ENCODE assay signal across 20 cellular contexts in the genomic region with DNA sequence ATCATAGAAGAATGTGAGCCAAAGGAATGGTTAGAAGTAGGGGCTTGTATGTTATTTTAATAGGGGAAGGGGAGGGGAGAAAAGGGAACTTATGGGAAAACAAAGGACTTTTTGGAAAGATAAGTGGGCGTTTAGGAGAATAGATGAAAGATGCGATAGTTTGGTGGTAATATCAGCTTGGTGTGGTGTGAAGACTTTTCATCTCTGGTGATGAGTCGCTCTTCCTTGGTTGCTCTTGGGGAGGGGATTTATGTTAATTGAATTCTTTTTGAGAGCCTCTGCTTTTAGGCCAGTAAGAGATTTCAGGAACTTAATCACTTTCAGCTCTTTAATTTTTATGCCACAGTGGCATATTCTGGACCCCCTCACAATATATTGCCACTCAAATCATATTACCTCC. TPM values are rescaled to one million over a fixed set of nuclear protein-coding genes. Genes with fewer than 3 reads are reported as not detected.
DNase-seq lines count a peak whose midpoint lies in the region; ATAC-seq lines count a peak whose summit lies in the region.
"Had no signal": no experiment of that assay in that cellular context is flagged by ENCODE, and none has a peak within 500 bp of the region (broad histone marks: within the 10 kb centered on the region; RNA-seq: fewer than 3 reads in every experiment).

No MANE protein-coding gene starts in this region.

- POLR2A ChIA-PET in T-cell (lab: Charles Lee), result interaction anchor here (0.6 to 4.9 kb wide), 11 partner anchors 8 to 230 kb away, joined by 3 to 25 read pairs (median 4); no protein-coding TSS in a partner anchor

- peaks cover 18% of the 10 kb centered on the region for H3K36me3 Mint-ChIP-seq in activated T-cell treated with anti-CD3 and anti-CD28 coated beads, Interleukin-2, amount 50 U/mL, for 4 hours (ENCODE audit: insufficient read depth)
- H3K36me3 Mint-ChIP-seq in T-cell, result peaks cover 14% of the 10 kb centered on the region
- H3K36me3 Mint-ChIP-seq in dendritic cell treated with granulocyte-macrophage colony-stimulating factor and Interleukin-4, amounts not matched to agents 40 ng/mL and 50 ng/mL, for 4 days (ENCODE audit: low read depth), result peaks cover 6% of the 10 kb centered on the region
- H3K36me3 Mint-ChIP-seq in stimulated activated naive CD8-positive, alpha-beta T cell treated with anti-CD3 and anti-CD28 coated beads, Interleukin-15, Interleukin-2, amounts not matched to agents 100 ng/mL and 50 ng/mL, for 24 hours (ENCODE audit: low read depth), result peaks cover 27% of the 10 kb centered on the region

- DNase-seq in activated T-cell treated with anti-CD3 and anti-CD28 coated beads, Interleukin-2, amount 50 U/mL, for 4 hours, result no peak
- DNase-seq in activated T-cell treated with anti-CD3 and anti-CD28 coated beads, Interleukin-2, amount 50 U/mL, for 48 hours, result no peak
- no peak for DNase-seq in T-cell
- no peak for DNase-seq in nucleus accumbens (lab: John Stamatoyannopoulos, UW)
- no peak for DNase-seq in putamen (ENCODE audit: low spot score)
- DNase-seq: activated CD8-positive, alpha-beta memory T cell treated with anti-CD3 and anti-CD28 coated beads for 24 hours; Caco-2; left colon; NCI-H1436 treated with DMSO at 0.1 percent for 48 hours; NCI-H2171; NCI-H69; occipital lobe; PC-3; stomach; upper lobe of left lung had no signal

- peaks cover 90% of the 10 kb centered on the region for H3K4me1 Mint-ChIP-seq in activated T-cell treated with anti-CD3 and anti-CD28 coated beads, Interleukin-2, amount 50 U/mL, for 4 hours (ENCODE audit: low read depth)
- H3K4me1 Mint-ChIP-seq in T-cell, result peaks cover 89 to 92% (median 90%) of the 10 kb centered on the region in 3 donors
- H3K4me1 Mint-ChIP-seq in dendritic cell treated with granulocyte-macrophage colony-stimulating factor and Interleukin-4, amounts not matched to agents 40 ng/mL and 50 ng/mL, for 4 days (ENCODE audit: low read depth), result peaks cover 65% of the 10 kb centered on the region
- H3K4me1 Mint-ChIP-seq in stimulated activated naive CD8-positive, alpha-beta T cell treated with anti-CD3 and anti-CD28 coated beads, Interleukin-15, Interleukin-2, amounts not matched to agents 100 ng/mL and 50 ng/mL, for 24 hours (ENCODE audit: low read depth), result peaks cover 93% of the 10 kb centered on the region

- no peaks in the 10 kb centered on the region for H3K27me3 Mint-ChIP-seq in activated T-cell treated with anti-CD3 and anti-CD28 coated beads, Interleukin-2, amount 50 U/mL, for 4 hours (ENCODE audit: low read depth)
- H3K27me3 Mint-ChIP-seq in T-cell, result no peaks in the 10 kb centered on the region
- no peaks in the 10 kb centered on the region for H3K27me3 Mint-ChIP-seq in dendritic cell treated with granulocyte-macrophage colony-stimulating factor and Interleukin-4, amounts not matched to agents 40 ng/mL and 50 ng/mL, for 4 days
- H3K27me3 Mint-ChIP-seq in stimulated activated naive CD8-positive, alpha-beta T cell treated with anti-CD3 and anti-CD28 coated beads, Interleukin-15, Interleukin-2, amounts not matched to agents 100 ng/mL and 50 ng/mL, for 24 hours, result no peaks in the 10 kb centered on the region

- H3K27ac Mint-ChIP-seq in T-cell, result peak overlapping the region; percentile 90 to 92
- H3K27ac Mint-ChIP-seq in dendritic cell treated with granulocyte-macrophage colony-stimulating factor and Interleukin-4, amounts not matched to agents 40 ng/mL and 50 ng/mL, for 4 days, result peak overlapping the region; percentile 51
- peak overlapping the region; percentile 93 for H3K27ac Mint-ChIP-seq in stimulated activated naive CD8-positive, alpha-beta T cell treated with anti-CD3 and anti-CD28 coated beads, Interleukin-15, Interleukin-2, amounts not matched to agents 100 ng/mL and 50 ng/mL, for 24 hours

- peak overlapping the region; percentile 66 for H3K4me3 Mint-ChIP-seq in activated T-cell treated with anti-CD3 and anti-CD28 coated beads, Interleukin-2, amount 50 U/mL, for 4 hours
- H3K4me3 Mint-ChIP-seq in T-cell, result peak overlapping the region; percentile 69 to 83 (median 72)
- H3K4me3 Mint-ChIP-seq in dendritic cell treated with granulocyte-macrophage colony-stimulating factor and Interleukin-4, amounts not matched to agents 40 ng/mL and 50 ng/mL, for 4 days, result no peak overlapping the region
- H3K4me3 Mint-ChIP-seq in stimulated activated naive CD8-positive, alpha-beta T cell treated with anti-CD3 and anti-CD28 coated beads, Interleukin-15, Interleukin-2, amounts not matched to agents 100 ng/mL and 50 ng/mL, for 24 hours, result peak overlapping the region; percentile 66

- ATAC-seq in activated T-cell treated with anti-CD3 and anti-CD28 coated beads, Interleukin-2, amount 50 U/mL, for 4 hours, result peak; percentile 25 to 42
- ATAC-seq in T-cell (replicated peaks in 1 of 4), result no peak
- no peak for ATAC-seq in GM18909 (IDR thresholded peaks at IDR 0.05; ENCODE audit: poor library complexity, unreplicated experiment)
- ATAC-seq: gastroesophageal sphincter, HepG2, left colon, PC-3 had no signal

- H3K9me3 Mint-ChIP-seq in activated T-cell treated with anti-CD3 and anti-CD28 coated beads, Interleukin-2, amount 50 U/mL, for 4 hours, result no peaks in the 10 kb centered on the region
- H3K9me3 Mint-ChIP-seq in T-cell, result no peaks in the 10 kb centered on the region
- no peaks in the 10 kb centered on the region for H3K9me3 Mint-ChIP-seq in dendritic cell treated with granulocyte-macrophage colony-stimulating factor and Interleukin-4, amounts not matched to agents 40 ng/mL and 50 ng/mL, for 4 days
- no peaks in the 10 kb centered on the region for H3K9me3 Mint-ChIP-seq in stimulated activated naive CD8-positive, alpha-beta T cell treated with anti-CD3 and anti-CD28 coated beads, Interleukin-15, Interleukin-2, amounts not matched to agents 100 ng/mL and 50 ng/mL, for 24 hours

- intact Hi-C loops in dendritic cell treated with granulocyte-macrophage colony-stimulating factor and Interleukin-4, amounts not matched to agents 40 ng/mL and 50 ng/mL, for 4 days (cut with micrococcal nuclease), result no loop called here

- CTCF ChIA-PET in T-cell (lab: Charles Lee), result interaction anchor here (0.7 to 2.5 kb wide), 10 partner anchors 8 to 330 kb away, joined by 3 to 10 read pairs (median 5); no protein-coding TSS in a partner anchor

RNA-seq across cellular contexts. Expression of a gene that starts 10.8 kb away (rescaled TPM):
- total RNA-seq in activated T-cell treated with anti-CD3 and anti-CD28 coated beads, Interleukin-2, amount 50 U/mL, for 4 hours, result 10 to 100 TPM; 54.4 to 65.7 (median 57.5) TPM
- total RNA-seq in T-cell, result 100 to 1,000 TPM; 125 to 137 (median 131) TPM

Comparison
In these comparisons a context has a peak if more than half of its experiments do, and no peak if none do; other contexts are left out.
1. ATAC-seq: peak in activated T-cell treated with anti-CD3 and anti-CD28 coated beads, Interleukin-2, amount 50 U/mL, for 4 hours (2 of 2); none in T-cell (0 of 4) and GM18909 (single experiment).
2. Peak in every context shown above with its lines, with median percentiles within 50 percentile points of each other: H3K27ac Mint-ChIP-seq.